8 cellular contexts compared by ENCODE assay signal in genomic region chr12:21526721-21527345, GRCh38. TPM values are rescaled to one million over a fixed set of nuclear protein-coding genes. Genes with fewer than 3 reads are reported as not detected.
A peak's percentile ranks its signal among the peaks of the same experiment; 100 is the strongest.
DNase-seq lines count a peak whose midpoint lies in the region; ATAC-seq and TF ChIP-seq lines count a peak whose summit lies in the region.

No MANE protein-coding gene starts in this region.

- H3K9me3 Mint-ChIP-seq in glutamatergic neuron (ENCODE audit: unreplicated experiment): no peaks in the 10 kb centered on the region

- H3K27ac Mint-ChIP-seq in glutamatergic neuron (ENCODE audit: unreplicated experiment): no peak overlapping the region

- no peaks in the 10 kb centered on the region for H3K9me3 ChIP-seq in SJCRH30 (replicated peaks)
- peaks cover 0 to 2% (median 0%) of the 10 kb centered on the region in 3 donors for H3K9me3 ChIP-seq in skeletal muscle tissue (ENCODE audit: control insufficient read depth in 3 of 3, low read length in 3 of 3)

- TF ChIP-seq CTCF in glutamatergic neuron (IDR thresholded peaks at IDR 0.05; ENCODE audit: partially characterized antibody, unreplicated experiment): no peak
- no peak for TF ChIP-seq CTCF in GM20000 (IDR thresholded peaks at IDR 0.05; ENCODE audit: extremely low read depth, missing control alignments)

- H3K27me3 ChIP-seq in SJCRH30 (no peaks in the 10 kb centered on the region), skeletal muscle tissue (ENCODE audit: control insufficient read depth in 3 of 3, insufficient read depth in 3 of 3, low read length in 3 of 3) (peaks cover 0 to 2% (median 0%) of the 10 kb centered on the region in 3 donors)

- H3K4me1 ChIP-seq in SJCRH30 (peaks cover 3% of the 10 kb centered on the region; the same call in 1 of the 2 replicates), skeletal muscle tissue (ENCODE audit: control insufficient read depth in 3 of 3, insufficient read depth in 3 of 3, low read length in 3 of 3) (peaks cover 13 to 16% (median 15%) of the 10 kb centered on the region in 3 donors)

- ATAC-seq in HG03097 (IDR thresholded peaks at IDR 0.05; ENCODE audit: low FRiP score, unreplicated experiment): no peak

- peak; percentile 78 for DNase-seq in NCI-H1092 treated with DMSO at 0.1 percent for 48 hours (lab: John Stamatoyannopoulos, UW)
- no peak for DNase-seq in NCI-H1092 (lab: John Stamatoyannopoulos, UW)
- no peak for DNase-seq in SJCRH30
- no peak for DNase-seq in glutamatergic neuron
- DNase-seq in GM20000 (ENCODE audit: low spot score): no peak
- DNase-seq in central memory CD4-positive, alpha-beta T cell: no peak

- H3K27me3 Mint-ChIP-seq in glutamatergic neuron (ENCODE audit: unreplicated experiment): peaks cover 2% of the 10 kb centered on the region

- H3K9ac ChIP-seq in skeletal muscle tissue (ENCODE audit: low read depth in 1 of 3, low read length in 3 of 3): peak overlapping the region in 2 of 3 donors; percentile 74 to 86

- H3K4me3 ChIP-seq in SJCRH30: peak overlapping the region; percentile 65
- peak overlapping the region; percentile 74 to 83 (median 79) for H3K4me3 ChIP-seq in skeletal muscle tissue (ENCODE audit: low read length in 3 of 3)

- no peak overlapping the region for H3K27ac ChIP-seq in SJCRH30
- peak overlapping the region; percentile 59 for H3K27ac ChIP-seq in skeletal muscle tissue (ENCODE audit: low read depth, low read length)

- peak overlapping the region; percentile 82 for H3K4me3 Mint-ChIP-seq in glutamatergic neuron (ENCODE audit: unreplicated experiment)

- H3K36me3 ChIP-seq in SJCRH30 (no peaks in the 10 kb centered on the region), skeletal muscle tissue (ENCODE audit: control insufficient read depth in 3 of 3, insufficient read depth in 3 of 3, low read length in 3 of 3) (peaks cover 4% of the 10 kb centered on the region in 3 donors)

- peaks cover 9% of the 10 kb centered on the region for H3K36me3 Mint-ChIP-seq in glutamatergic neuron (ENCODE audit: unreplicated experiment)

- H3K4me1 Mint-ChIP-seq in glutamatergic neuron (ENCODE audit: low read depth, unreplicated experiment): no peaks in the 10 kb centered on the region

RNA-seq across cellular contexts. Expression of gene SPX, which starts 0.7 kb away (rescaled TPM):
- 3.5 and 7.4 TPM in 2 replicates for total RNA-seq in SJCRH30 (2014; rRNA removed; shearing (Covaris generic))
- total RNA-seq in glutamatergic neuron (ENCODE audit: unreplicated experiment) (not detected), skeletal muscle tissue (7.8 TPM)

RNA-seq across cellular contexts. Expression of gene GOLT1B, which starts 25.2 kb away (rescaled TPM):
- total RNA-seq in SJCRH30 (2014; rRNA removed; shearing (Covaris generic)): 38.8 and 45.9 TPM in 2 replicates
- total RNA-seq in glutamatergic neuron (ENCODE audit: unreplicated experiment) (42.2 TPM), skeletal muscle tissue (27.1 TPM)

RNA-seq across cellular contexts. Expression of gene RECQL, which starts 25.4 kb away (rescaled TPM):
- total RNA-seq in SJCRH30 (2014; rRNA removed; shearing (Covaris generic)): 44.7 and 49.7 TPM in 2 replicates
- total RNA-seq in glutamatergic neuron (ENCODE audit: unreplicated experiment) (20.0 TPM), skeletal muscle tissue (32.4 TPM)
